In genomic region chr10:117266400-117266799, GRCh38 we compare ENCODE assay signal across 22 cellular contexts.
"Had no signal": no experiment of that assay in that cellular context is flagged by ENCODE, and none has a peak within 500 bp of the region (broad histone marks: within the 10 kb centered on the region; RNA-seq: fewer than 3 reads in every experiment).

No MANE protein-coding gene starts in this region.

- ATAC-seq: natural killer cell; right lobe of liver; stimulated activated memory B cell treated with anti-CD40 and anti-IgM and Interleukin-4, amounts not matched to agents 10 μg/mL and 1 μg/mL and 100 μg/mL, for 72 hours; stimulated activated naive CD8-positive, alpha-beta T cell treated with anti-CD3 and anti-CD28 coated beads, Interleukin-15, amount 100 ng/mL, for 72 hours had no signal

- H3K9me3 ChIP-seq: left ventricle myocardium inferior, neutrophil, right atrium auricular region, right lobe of liver, transverse colon, upper lobe of left lung, vagina had no signal

- DNase-seq: islet precursor cell; left ventricle myocardium inferior; mesendoderm; naive B cell; natural killer cell; nephron progenitor cell; occipital lobe; right lobe of liver; stimulated activated CD4-positive, alpha-beta T cell treated with anti-CD3 and anti-CD28 coated beads, Interleukin-1b, Interleukin-23, amount 100 ng/mL, for 48 hours; stimulated activated CD4-positive, alpha-beta T cell treated with anti-CD3 and anti-CD28 coated beads, Interleukin-2, amount 100 ng/mL, for 48 hours; stimulated activated CD4-positive, alpha-beta T cell treated with anti-CD3 and anti-CD28 coated beads, Interleukin-4, amount 100 ng/mL, for 4 hours; stimulated activated CD8-positive, alpha-beta memory T cell treated with anti-CD3 and anti-CD28 coated beads, Interleukin-4, amount 100 ng/mL, for 48 hours; stimulated activated naive CD4-positive, alpha-beta T cell treated with Interleukin-2 at 50 U/mL for 16 hours; stimulated activated naive CD8-positive, alpha-beta T cell treated with anti-CD3 and anti-CD28 coated beads, Interleukin-15, amount 100 ng/mL, for 72 hours; substantia nigra; transverse colon had no signal

- H3K36me3 ChIP-seq: left ventricle myocardium inferior, neural progenitor cell, right atrium auricular region, right lobe of liver, transverse colon, upper lobe of left lung, vagina had no signal

- H3K27ac ChIP-seq: left ventricle myocardium inferior, neural progenitor cell, neutrophil, right atrium auricular region, right lobe of liver, transverse colon, upper lobe of left lung, vagina had no signal
